ENCODE assay signal across 8 cellular contexts in the genomic region with DNA sequence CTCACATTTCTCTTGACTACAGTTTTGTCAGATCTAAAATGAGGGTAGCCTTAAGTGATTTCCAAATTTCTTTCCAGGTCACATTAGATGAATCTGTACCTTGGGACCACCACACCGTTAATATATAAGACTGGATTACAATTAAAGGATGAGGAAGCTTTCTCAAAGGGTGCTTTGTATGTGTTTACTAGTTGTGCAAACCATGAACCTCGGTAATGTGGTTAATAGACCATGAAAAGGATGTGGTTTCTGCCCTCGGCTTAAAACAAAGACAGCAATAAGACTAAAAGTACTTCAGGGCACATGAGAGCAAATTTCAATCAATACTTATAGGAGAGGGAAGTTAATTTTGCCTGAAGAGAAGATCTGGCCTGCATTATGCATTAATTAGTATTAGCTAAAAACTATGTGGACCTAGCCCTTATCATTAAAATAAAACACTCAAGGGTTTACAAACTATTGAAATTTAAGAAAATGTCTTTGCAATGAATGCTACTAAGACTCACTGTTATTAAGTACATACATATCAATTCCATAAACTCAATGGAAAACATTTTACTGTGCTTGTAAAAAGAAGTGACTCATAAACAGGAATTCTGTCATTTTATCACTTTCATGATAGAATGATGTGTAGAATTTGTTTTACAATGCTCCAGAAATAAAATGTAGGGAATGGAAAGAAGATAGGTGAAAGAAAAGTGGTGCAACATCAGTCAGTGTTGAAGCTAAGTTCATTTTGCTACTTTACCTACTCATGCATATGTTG. TPM values are rescaled to one million over a fixed set of nuclear protein-coding genes. Genes with fewer than 3 reads are reported as not detected.
DNase-seq lines count a peak whose midpoint lies in the region; ATAC-seq and TF ChIP-seq lines count a peak whose summit lies in the region.

No MANE protein-coding gene starts in this region.

- H3K27ac ChIP-seq in OCI-LY1 (ENCODE audit: low read depth, low read length, poor library complexity, severe bottlenecking): peak overlapping the region; percentile 91
- H3K27ac ChIP-seq in upper lobe of right lung: peak overlapping the region; percentile 97

- H2AFZ ChIP-seq in OCI-LY1 (ENCODE audit: low read length): no peak overlapping the region

- H3K9me2 ChIP-seq in OCI-LY1 (ENCODE audit: low read depth, low read length): no peaks in the 10 kb centered on the region

- no peaks in the 10 kb centered on the region for H3K27me3 ChIP-seq in OCI-LY1 (ENCODE audit: insufficient read depth, low read length)
- H3K27me3 ChIP-seq in upper lobe of right lung: no peaks in the 10 kb centered on the region

- ATAC-seq in GM18907 (IDR thresholded peaks at IDR 0.05; ENCODE audit: unreplicated experiment) (peak; percentile 58), HG03108 (IDR thresholded peaks at IDR 0.05; ENCODE audit: unreplicated experiment) (peak; percentile 44), upper lobe of right lung (no peak)

- peaks cover 13% of the 10 kb centered on the region; the same call in 1 of the 2 replicates for H3K36me3 ChIP-seq in OCI-LY1 (ENCODE audit: insufficient read depth, low read length)
- no peaks in the 10 kb centered on the region for H3K36me3 ChIP-seq in upper lobe of right lung

- no peak for TF ChIP-seq CTCF in OCI-LY1 (IDR thresholded peaks at IDR 0.05; ENCODE audit: low read length)
- no peak for TF ChIP-seq CTCF in upper lobe of right lung (IDR thresholded peaks at IDR 0.05)

- H3K9ac ChIP-seq in OCI-LY1 (ENCODE audit: low read length): peak overlapping the region; percentile 97

- intact Hi-C loops in upper lobe of right lung (cut with DNase I): no loop called here

- H3K4me2 ChIP-seq in OCI-LY1 (ENCODE audit: low read length): peak overlapping the region; percentile 79

- H4K20me1 ChIP-seq in OCI-LY1 (ENCODE audit: insufficient read depth, low read length): no peaks in the 10 kb centered on the region

- DNase-seq in CD1c-positive myeloid dendritic cell (ENCODE audit: extremely low spot score) (peak; percentile 50), foreskin melanocyte (peak; percentile 93), upper lobe of right lung (no peak), ecto neural progenitor cell (ENCODE audit: low spot score) (no peak)
- no peak for DNase-seq in stimulated activated CD4-positive, alpha-beta T cell treated with anti-CD3 and anti-CD28 coated beads, Interleukin-1b, Interleukin-23, amount 100 ng/mL, for 48 hours

- H3K4me1 ChIP-seq in OCI-LY1 (ENCODE audit: insufficient read depth, low read length, severe bottlenecking) (peaks cover 50% of the 10 kb centered on the region), upper lobe of right lung (peaks cover 8% of the 10 kb centered on the region)

- H3K9me3 ChIP-seq in OCI-LY1 (ENCODE audit: low read length): no peaks in the 10 kb centered on the region
- no peaks in the 10 kb centered on the region for H3K9me3 ChIP-seq in upper lobe of right lung

- no peaks in the 10 kb centered on the region for H3F3A ChIP-seq in OCI-LY1 (ENCODE audit: insufficient read depth, low read length)

- H3K4me3 ChIP-seq in OCI-LY1 (ENCODE audit: low read depth, low read length, poor library complexity, severe bottlenecking) (peak overlapping the region; percentile 94), upper lobe of right lung (peak overlapping the region; percentile 90)

- H3K79me2 ChIP-seq in OCI-LY1 (ENCODE audit: insufficient read depth, low read length): peaks cover 32% of the 10 kb centered on the region

RNA-seq across cellular contexts. Expression of gene TMX4, which starts 0.9 kb away (rescaled TPM):
- total RNA-seq in upper lobe of right lung: 45.0 TPM

Comparison
In these comparisons a context has a peak if more than half of its experiments do, and no peak if none do; other contexts are left out.
1. DNase-seq: peak in CD1c-positive myeloid dendritic cell (single experiment) and foreskin melanocyte (single experiment); none in upper lobe of right lung (single experiment), stimulated activated CD4-positive, alpha-beta T cell treated with anti-CD3 and anti-CD28 coated beads, Interleukin-1b, Interleukin-23, amount 100 ng/mL, for 48 hours (single experiment) and ecto neural progenitor cell (single experiment).